In genomic region chr16:9570521-9570920, GRCh38 we compare ENCODE assay signal across 34 cellular contexts.
"Had no signal": no experiment of that assay in that cellular context is flagged by ENCODE, and none has a peak within 500 bp of the region (broad histone marks: within the 10 kb centered on the region; RNA-seq: fewer than 3 reads in every experiment).

No MANE protein-coding gene starts in this region.

- H3K9ac ChIP-seq: KMS-11 had no signal

- H3K27ac ChIP-seq: KMS-11 had no signal

- H3K4me3 ChIP-seq: MG63 had no signal

- H3K4me2 ChIP-seq: KMS-11 had no signal

- DNase-seq: Karpas-422, Kasumi-1, MG63, MM.1S, MV-4-11, NCI-H1048, NCI-H1092, NCI-H1092 treated with DMSO at 0.1 percent for 48 hours, NCI-H1105, NCI-H1105 treated with DMSO at 0.1 percent for 48 hours, NCI-H1417, NCI-H1417 treated with DMSO at 0.1 percent for 48 hours, NCI-H1436, NCI-H1436 treated with DMSO at 0.1 percent for 48 hours, NCI-H146, NCI-H1694, NCI-H1694 treated with DMSO at 0.1 percent for 48 hours, NCI-H187, NCI-H187 treated with DMSO at 0.1 percent for 48 hours, NCI-H1930, NCI-H2029, NCI-H2029 treated with DMSO at 0.1 percent for 48 hours, NCI-H2081, NCI-H2081 treated with DMSO at 0.1 percent for 48 hours, NCI-H2107, NCI-H2171, NCI-H2171 treated with DMSO at 0.1 percent for 48 hours, NCI-H2227 treated with DMSO at 0.1 percent for 48 hours, NCI-H226, NCI-H345, NCI-H446, NCI-H446 treated with DMSO at 0.1 percent for 48 hours, NCI-H510A had no signal

- H3K36me3 ChIP-seq: MG63 had no signal

- H3K9me3 ChIP-seq: MG63 had no signal
